Comparison of ENCODE assay signal across 8 cellular contexts in genomic region chr5:180649297-180650039, GRCh38. TPM values are rescaled to one million over a fixed set of nuclear protein-coding genes. Genes with fewer than 3 reads are reported as not detected.
DNase-seq lines count a peak whose midpoint lies in the region; ATAC-seq, FAIRE-seq and TF ChIP-seq lines count a peak whose summit lies in the region.

FLT4 (minus strand) TSS chr5:180649600; CDS start chr5:180649545, 55 bp downstream.

- no peak within 1 kb of the TSS for H2BK5ac ChIP-seq in mesendoderm (ENCODE audit: low read length)

- no peak within 1 kb of the TSS for H3K18ac ChIP-seq in mesendoderm (ENCODE audit: low read length)

- peak within 1 kb of the TSS; percentile 71 for H3K4me3 Mint-ChIP-seq in activated naive CD4-positive, alpha-beta T cell treated with anti-CD3 and anti-CD28 coated beads for 36 hours
- H3K4me3 Mint-ChIP-seq in chondrocyte (ENCODE audit: unreplicated experiment) = peak within 1 kb of the TSS; percentile 66

- no peak for FAIRE-seq in urothelium cell line (lab: Jason Lieb, UNC)

- H3K27ac Mint-ChIP-seq in activated naive CD4-positive, alpha-beta T cell treated with anti-CD3 and anti-CD28 coated beads for 36 hours = no peak within 1 kb of the TSS
- no peak within 1 kb of the TSS for H3K27ac Mint-ChIP-seq in chondrocyte (ENCODE audit: unreplicated experiment)

- H3K27ac ChIP-seq in mesendoderm (ENCODE audit: low read depth, low read length) = no peak within 1 kb of the TSS

- H3K4me1 Mint-ChIP-seq in activated naive CD4-positive, alpha-beta T cell treated with anti-CD3 and anti-CD28 coated beads for 36 hours (ENCODE audit: low read depth) = peaks cover 9% of the 10 kb centered on the region
- peaks cover 14% of the 10 kb centered on the region for H3K4me1 Mint-ChIP-seq in chondrocyte (ENCODE audit: low read depth)

- WGBS in mesendoderm (ENCODE audit: extremely low coverage, insufficient coverage, low lambda C conversion rate) = no CpG with 5 or more reads among the region's 89 CpGs

- no peaks in the 10 kb centered on the region for H3K9me3 Mint-ChIP-seq in activated naive CD4-positive, alpha-beta T cell treated with anti-CD3 and anti-CD28 coated beads for 36 hours
- no peaks in the 10 kb centered on the region for H3K9me3 Mint-ChIP-seq in chondrocyte (ENCODE audit: low read depth)

- peaks cover 21% of the 10 kb centered on the region for H3K27me3 ChIP-seq in mesendoderm (ENCODE audit: insufficient read depth, low read length, poor library complexity)

- H3K27me3 Mint-ChIP-seq in activated naive CD4-positive, alpha-beta T cell treated with anti-CD3 and anti-CD28 coated beads for 36 hours (ENCODE audit: low read depth) = peaks cover 33% of the 10 kb centered on the region
- peaks cover 58% of the 10 kb centered on the region for H3K27me3 Mint-ChIP-seq in chondrocyte (ENCODE audit: low read depth)

- CTCF ChIA-PET in activated naive CD4-positive, alpha-beta T cell treated with anti-CD3 and anti-CD28 coated beads for 36 hours (lab: Charles Lee) = interaction anchor here (0.8 kb wide), 1 partner anchor 18 kb away, joined by 4 read pairs; no protein-coding TSS in a partner anchor

- no peak within 1 kb of the TSS for H3K4ac ChIP-seq in mesendoderm (ENCODE audit: low read depth, low read length)

- H2AK5ac ChIP-seq in mesendoderm (ENCODE audit: low read length) = no peak within 1 kb of the TSS

- H3K4me3 ChIP-seq in mesendoderm (ENCODE audit: low read length) = peak within 1 kb of the TSS; percentile 51

- DNase-seq in activated naive CD4-positive, alpha-beta T cell treated with anti-CD3 and anti-CD28 coated beads for 36 hours = no peak
- no peak for DNase-seq in activated naive CD4-positive, alpha-beta T cell treated with anti-CD3 and anti-CD28 coated beads, Interleukin-2, amount 50 U/mL, for 16 hours
- DNase-seq in chondrocyte (ENCODE audit: low spot score) = no peak
- no peak for DNase-seq in mesendoderm
- peak; percentile 79 for DNase-seq in urothelium cell line (ENCODE audit: low spot score)
- no peak for DNase-seq in OCI-M2 (lab: John Stamatoyannopoulos, UW; ENCODE audit: unreplicated experiment)
- no peak for DNase-seq in NCI-H774 (lab: John Stamatoyannopoulos, UW)

- intact Hi-C loops in activated naive CD4-positive, alpha-beta T cell treated with anti-CD3 and anti-CD28 coated beads for 36 hours (cut with micrococcal nuclease) = loop anchor here (2.0 kb wide), 1 partner anchor 69 kb away; no protein-coding TSS in a partner anchor

- H3K79me1 ChIP-seq in mesendoderm (ENCODE audit: low read length) = no peaks in the 10 kb centered on the region

- no peak within 1 kb of the TSS for H3K23ac ChIP-seq in mesendoderm (ENCODE audit: low read length)

- no peak within 1 kb of the TSS for H2BK120ac ChIP-seq in mesendoderm (ENCODE audit: low read depth, low read length)

- no peak for TF ChIP-seq CTCF in chondrocyte (IDR thresholded peaks at IDR 0.05)

- no peak for ATAC-seq in HG03196 (IDR thresholded peaks at IDR 0.05; ENCODE audit: unreplicated experiment)

- peak within 1 kb of the TSS; percentile 59 for H3K9ac ChIP-seq in mesendoderm (ENCODE audit: low read length)

- no peak within 1 kb of the TSS for H4K5ac ChIP-seq in mesendoderm (ENCODE audit: low read length)

- no peaks in the 10 kb centered on the region for H3K36me3 ChIP-seq in mesendoderm (ENCODE audit: control insufficient read depth, insufficient read depth, low read length)

- no peaks in the 10 kb centered on the region for H3K36me3 Mint-ChIP-seq in activated naive CD4-positive, alpha-beta T cell treated with anti-CD3 and anti-CD28 coated beads for 36 hours (ENCODE audit: low read depth)
- H3K36me3 Mint-ChIP-seq in chondrocyte (ENCODE audit: low read depth) = peaks cover 2% of the 10 kb centered on the region

- H3K4me2 ChIP-seq in mesendoderm (ENCODE audit: low read length) = peak within 1 kb of the TSS; percentile 74

- H3K56ac ChIP-seq in mesendoderm (ENCODE audit: low read length) = peak within 1 kb of the TSS; percentile 67

- no peaks in the 10 kb centered on the region for H3K4me1 ChIP-seq in mesendoderm (ENCODE audit: control insufficient read depth, low read depth, low read length)

- no peak within 1 kb of the TSS for H4K8ac ChIP-seq in mesendoderm (ENCODE audit: low read depth, low read length)

- no peak within 1 kb of the TSS for H2BK15ac ChIP-seq in mesendoderm (replicated peaks; ENCODE audit: low read depth)

- H3K79me2 ChIP-seq in mesendoderm (ENCODE audit: control insufficient read depth, insufficient read depth, low read length) = no peaks in the 10 kb centered on the region

RNA-seq across cellular contexts. Expression of gene FLT4, which starts in this region (rescaled TPM):
- 1 to 10 TPM; 1.5 to 2.7 TPM for total RNA-seq in activated naive CD4-positive, alpha-beta T cell treated with anti-CD3 and anti-CD28 coated beads for 36 hours
- total RNA-seq in chondrocyte = 0.10 to 0.31 TPM (median 0.29 TPM) in 3 replicates
- polyA plus RNA-seq in mesendoderm (2013, experiment 1 of 2) = 1.9 TPM
- polyA plus RNA-seq in mesendoderm (2013, experiment 2 of 2) = 2.4 TPM
